ENCODE assay signal across 22 cellular contexts in genomic region chr3:130725746-130726145, GRCh38. TPM values are rescaled to one million over a fixed set of nuclear protein-coding genes. Genes with fewer than 3 reads are reported as not detected.
A peak's percentile ranks its signal among the peaks of the same experiment; 100 is the strongest.
DNase-seq lines count a peak whose midpoint lies in the region; ATAC-seq lines count a peak whose summit lies in the region.
"Had no signal": no experiment of that assay in that cellular context is flagged by ENCODE, and none has a peak within 500 bp of the region (broad histone marks: within the 10 kb centered on the region; RNA-seq: fewer than 3 reads in every experiment).

No MANE protein-coding gene starts in this region.

- H3K4me3 ChIP-seq in adipocyte (ENCODE audit: low read length), result no peak overlapping the region
- H3K4me3 ChIP-seq: BLaER1 treated with 17β-estradiol and CSF1 and Interleukin-3, amounts not matched to agents 10 nM and 100 nM had no signal

- ATAC-seq in GM19324 (IDR thresholded peaks at IDR 0.05; ENCODE audit: low FRiP score, unreplicated experiment), result no peak
- ATAC-seq: A549; CD8-positive, alpha-beta T cell had no signal

- peaks cover 25% of the 10 kb centered on the region for H3K36me3 ChIP-seq in adipocyte (ENCODE audit: control insufficient read depth, insufficient read depth, low read length, severe bottlenecking)

- H3K4me1 ChIP-seq in adipocyte (ENCODE audit: control insufficient read depth, insufficient read depth, low read length), result peaks cover 26% of the 10 kb centered on the region

- H3K27me3 ChIP-seq in adipocyte (replicated peaks; ENCODE audit: control insufficient read depth, insufficient read depth, low read length), result no peaks in the 10 kb centered on the region
- H3K27me3 ChIP-seq: BLaER1 treated with 17β-estradiol and CSF1 and Interleukin-3, amounts not matched to agents 10 nM and 100 nM had no signal

- H3K9ac ChIP-seq in adipocyte (ENCODE audit: low read length), result peak overlapping the region; percentile 88
- H3K9ac ChIP-seq: BLaER1 treated with 17β-estradiol and CSF1 and Interleukin-3, amounts not matched to agents 10 nM and 100 nM had no signal

- intact Hi-C loops in posterior vena cava (cut with DNase I), result no loop called here

- DNase-seq in A172 (ENCODE audit: low spot score) (peak; percentile 19), EH (ENCODE audit: low read depth) (peak; percentile 56), adipocyte (ENCODE audit: low read depth) (peak; percentile 18), hepatic stellate cell (ENCODE audit: low spot score) (peak; percentile 32), posterior vena cava (ENCODE audit: low spot score) (no peak), NCI-H1694 (lab: John Stamatoyannopoulos, UW) (no peak)
- DNase-seq in activated CD8-positive, alpha-beta memory T cell treated with anti-CD3 and anti-CD28 coated beads for 24 hours, result no peak
- DNase-seq: CD8-positive, alpha-beta T cell; GF-D8; H9; HFFc6; KBM-7; NCI-H1105; NCI-H146; NCI-H2081; NCI-H446; NCI-H526; OCI-M1; SW 1271 had no signal

- no peaks in the 10 kb centered on the region for H3K9me3 ChIP-seq in adipocyte (ENCODE audit: control insufficient read depth, low read length)
- H3K9me3 ChIP-seq: A549; BLaER1 treated with 17β-estradiol and CSF1 and Interleukin-3, amounts not matched to agents 10 nM and 100 nM had no signal

RNA-seq across cellular contexts. Expression of gene PIK3R4, which starts 20.9 kb away (rescaled TPM):
- 26.6 and 38.4 TPM in 2 replicates for total RNA-seq in A172 (2014; rRNA removed; shearing (Covaris generic))
- total RNA-seq in posterior vena cava, result 10 to 100 TPM; 26.1 to 27.9 TPM

Comparison
In these comparisons a context has a peak if more than half of its experiments do, and no peak if none do; other contexts are left out.
1. DNase-seq: peak in A172 (single experiment), EH (single experiment), adipocyte (single experiment) and hepatic stellate cell (single experiment); none in posterior vena cava (single experiment), NCI-H1694 (single experiment) and activated CD8-positive, alpha-beta memory T cell treated with anti-CD3 and anti-CD28 coated beads for 24 hours (single experiment).